8 cellular contexts compared by ENCODE assay signal in genomic region chr11:83681045-83681781, GRCh38.
A peak's percentile ranks its signal among the peaks of the same experiment; 100 is the strongest.
DNase-seq lines count a peak whose midpoint lies in the region; ATAC-seq and TF ChIP-seq lines count a peak whose summit lies in the region.

No MANE protein-coding gene starts in this region.

- no peaks in the 10 kb centered on the region for H3K9me2 ChIP-seq in PC-9 (ENCODE audit: insufficient read depth)

- no TSS peak for BruUV-seq in PC-9 (replicated peaks; lab: Mats Ljungman, UMichigan)

- DNase-seq in caudate nucleus (lab: John Stamatoyannopoulos, UW) (peak in 11 of 61 donors; percentile 6 to 39 (median 21)), stomach (no peak), COLO668 (lab: John Stamatoyannopoulos, UW; ENCODE audit: unreplicated experiment) (no peak), HT-29 (ENCODE audit: low spot score) (no peak), PC-9 (no peak)
- no peak for DNase-seq in activated naive CD4-positive, alpha-beta T cell (lab: John Stamatoyannopoulos, UW)

- peak overlapping the region; percentile 25 to 45 (median 36) for H3K4me3 ChIP-seq in stomach
- H3K4me3 ChIP-seq in PC-9, result no peak overlapping the region

- H3K27ac ChIP-seq in caudate nucleus (ENCODE audit: low read depth, low read length), result peak overlapping the region; percentile 29
- H3K27ac ChIP-seq in stomach, result peak overlapping the region in 2 of 5 donors; percentile 2 to 14
- no peak overlapping the region for H3K27ac ChIP-seq in PC-9

- H3K9me3 ChIP-seq in stomach (no peaks in the 10 kb centered on the region), PC-9 (ENCODE audit: insufficient read depth, low read depth) (no peaks in the 10 kb centered on the region)

- no peaks in the 10 kb centered on the region for H3K36me3 ChIP-seq in stomach
- no peaks in the 10 kb centered on the region for H3K36me3 ChIP-seq in PC-9 (ENCODE audit: low read depth)

- TF ChIP-seq POLR2A in stomach (IDR thresholded peaks at IDR 0.05), result no peak

- H2AFZ ChIP-seq in PC-9, result no peak overlapping the region

- H4K20me1 ChIP-seq in PC-9 (ENCODE audit: insufficient read depth), result no peaks in the 10 kb centered on the region

- H3K4me1 ChIP-seq in stomach (peaks cover 0 to 13% (median 6%) of the 10 kb centered on the region in 4 donors), PC-9 (replicated peaks; ENCODE audit: insufficient read depth) (no peaks in the 10 kb centered on the region)

- no peak for TF ChIP-seq EP300 in stomach (IDR thresholded peaks at IDR 0.05)

- TF ChIP-seq CTCF in stomach (IDR thresholded peaks at IDR 0.05), result no peak
- TF ChIP-seq CTCF in PC-9 (conservative IDR thresholded peaks at IDR 0.05), result no peak

- POLR2A ChIA-PET in PC-9 (lab: Charles Lee; ENCODE audit: unreplicated experiment), result interaction anchor here (0.6 kb wide), 1 partner anchor 388 kb away, joined by 3 read pairs; no protein-coding TSS in a partner anchor

- H3K4me2 ChIP-seq in PC-9, result no peak overlapping the region

- intact Hi-C loops in stomach (cut with DNase I; ENCODE audit: low total_unique reads), result no loop called here
- intact Hi-C loops in PC-9 (cut with micrococcal nuclease; ENCODE audit: unreplicated experiment), result no loop called here

- H3F3A ChIP-seq in PC-9 (ENCODE audit: insufficient read depth, low read depth), result no peaks in the 10 kb centered on the region

- ATAC-seq in GM19463 (IDR thresholded peaks at IDR 0.05; ENCODE audit: unreplicated experiment) (peak; percentile 56), HG03442 (IDR thresholded peaks at IDR 0.05; ENCODE audit: unreplicated experiment) (peak; percentile 64)

- H3K27me3 ChIP-seq in stomach (peaks cover 0 to 3% (median 0%) of the 10 kb centered on the region in 3 donors), PC-9 (ENCODE audit: insufficient read depth, low read depth) (peaks cover 16% of the 10 kb centered on the region; the same call in 1 of the 2 replicates)

- 24 to 47% (median 35%) methylated on average over 15 of the region's 15 CpGs for WGBS in stomach, 5 donors

- H3K79me2 ChIP-seq in PC-9 (ENCODE audit: low read depth), result no peaks in the 10 kb centered on the region

- CTCF ChIA-PET in PC-9 (lab: Charles Lee), result interaction anchor here (0.5 kb wide), 1 partner anchor 45 kb away, joined by 3 read pairs; no protein-coding TSS in a partner anchor
